13 cellular contexts compared by ENCODE assay signal in the genomic region with DNA sequence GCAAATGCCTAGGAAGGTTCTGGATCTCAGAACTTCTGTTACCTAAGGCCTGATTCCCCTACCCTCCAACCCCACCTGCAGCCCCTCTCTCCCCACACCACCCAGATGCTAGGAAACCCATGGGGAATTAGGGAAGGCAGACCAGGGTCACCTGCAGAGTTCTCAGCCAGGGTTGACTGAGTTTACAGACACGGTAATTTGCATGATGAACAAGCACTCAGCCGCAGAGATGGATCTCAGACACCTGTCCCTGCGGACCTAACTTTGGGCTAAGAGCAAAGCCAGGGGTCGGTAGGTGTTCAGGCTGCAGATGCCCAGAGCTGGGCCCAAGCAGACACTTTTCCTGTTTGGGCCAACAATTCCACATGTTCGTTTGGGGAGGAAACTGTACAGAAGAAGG. TPM values are rescaled to one million over a fixed set of nuclear protein-coding genes. Genes with fewer than 3 reads are reported as not detected.
DNase-seq lines count a peak whose midpoint lies in the region; ATAC-seq and TF ChIP-seq lines count a peak whose summit lies in the region.
"Had no signal": no experiment of that assay in that cellular context is flagged by ENCODE, and none has a peak within 500 bp of the region (broad histone marks: within the 10 kb centered on the region; RNA-seq: fewer than 3 reads in every experiment).

No MANE protein-coding gene starts in this region.

- POLR2A ChIA-PET in activated CD4-positive, alpha-beta T cell treated with anti-CD3 and anti-CD28 coated beads, Interleukin-2, amount 10 ng/mL, durations not matched to agents 7 days and 5 days (lab: Charles Lee): no interaction called here
- POLR2A ChIA-PET in activated CD4-positive, alpha-beta T cell treated with anti-CD3 and anti-CD28 coated beads for 36 hours (lab: Charles Lee): no interaction called here
- POLR2A ChIA-PET in activated naive CD8-positive, alpha-beta T cell treated with anti-CD3 and anti-CD28 coated beads, Interleukin-2, amount 10 ng/mL, durations not matched to agents 7 days and 5 days (lab: Charles Lee): interaction anchor here (1.3 to 9.5 kb wide), 4 partner anchors 9 to 33 kb away, joined by 4 to 120 read pairs (median 57); no protein-coding TSS in a partner anchor

- H3K36me3 ChIP-seq in spleen: peaks cover 0 to 43% (median 0%) of the 10 kb centered on the region in 6 donors
- H3K36me3 ChIP-seq: brain microvascular endothelial cell, heart left ventricle had no signal

- in situ Hi-C loops in KBM-7 (cut with MboI; ENCODE audit: low pct_unique_long_range_greater_than_20kb, low sequenced_read_pairs): no loop called here

- H3K9me3 Mint-ChIP-seq in activated CD4-positive, alpha-beta T cell treated with anti-CD3 and anti-CD28 coated beads, Interleukin-2, amount 10 ng/mL, durations not matched to agents 7 days and 5 days: no peaks in the 10 kb centered on the region
- no peaks in the 10 kb centered on the region for H3K9me3 Mint-ChIP-seq in activated CD4-positive, alpha-beta T cell treated with anti-CD3 and anti-CD28 coated beads for 36 hours (ENCODE audit: low read depth)
- H3K9me3 Mint-ChIP-seq in activated naive CD8-positive, alpha-beta T cell treated with anti-CD3 and anti-CD28 coated beads, Interleukin-2, amount 10 ng/mL, durations not matched to agents 7 days and 5 days: no peaks in the 10 kb centered on the region

- H3K27ac ChIP-seq in spleen: peak overlapping the region; percentile 42 to 94 (median 87)
- H3K27ac ChIP-seq: brain microvascular endothelial cell, PC-9 had no signal

- ATAC-seq in activated CD4-positive, alpha-beta T cell treated with anti-CD3 and anti-CD28 coated beads for 36 hours: no peak
- ATAC-seq in HG02798 (IDR thresholded peaks at IDR 0.05; ENCODE audit: poor library complexity, unreplicated experiment): peak; percentile 22
- no peak for ATAC-seq in activated naive CD8-positive, alpha-beta T cell treated with anti-CD3 and anti-CD28 coated beads, Interleukin-2, amount 10 ng/mL, durations not matched to agents 7 days and 5 days (ENCODE audit: low read depth)
- ATAC-seq: heart left ventricle had no signal

- H3K27me3 Mint-ChIP-seq in activated CD4-positive, alpha-beta T cell treated with anti-CD3 and anti-CD28 coated beads, Interleukin-2, amount 10 ng/mL, durations not matched to agents 7 days and 5 days: no peaks in the 10 kb centered on the region
- H3K27me3 Mint-ChIP-seq in activated CD4-positive, alpha-beta T cell treated with anti-CD3 and anti-CD28 coated beads for 36 hours: no peaks in the 10 kb centered on the region
- H3K27me3 Mint-ChIP-seq in activated naive CD8-positive, alpha-beta T cell treated with anti-CD3 and anti-CD28 coated beads, Interleukin-2, amount 10 ng/mL, durations not matched to agents 7 days and 5 days: no peaks in the 10 kb centered on the region

- no peak for TF ChIP-seq POLR2A in spleen (IDR thresholded peaks at IDR 0.05)

- H3K9me3 ChIP-seq in spleen: no peaks in the 10 kb centered on the region
- H3K9me3 ChIP-seq: heart left ventricle had no signal

- WGBS in spleen, 5 donors: 33 to 57% (median 48%) methylated on average over 4 to 5 of the region's 5 CpGs

- no peaks in the 10 kb centered on the region for H3K27me3 ChIP-seq in spleen (replicated peaks in 1 of 7)
- H3K27me3 ChIP-seq: brain microvascular endothelial cell had no signal

- TF ChIP-seq CTCF in spleen (IDR thresholded peaks at IDR 0.05 in 8 of 11, conservative IDR thresholded peaks at IDR 0.05 in 3 of 11): no peak

- H3K4me1 Mint-ChIP-seq in activated CD4-positive, alpha-beta T cell treated with anti-CD3 and anti-CD28 coated beads, Interleukin-2, amount 10 ng/mL, durations not matched to agents 7 days and 5 days: peaks cover 86% of the 10 kb centered on the region
- H3K4me1 Mint-ChIP-seq in activated CD4-positive, alpha-beta T cell treated with anti-CD3 and anti-CD28 coated beads for 36 hours: peaks cover 82% of the 10 kb centered on the region
- H3K4me1 Mint-ChIP-seq in activated naive CD8-positive, alpha-beta T cell treated with anti-CD3 and anti-CD28 coated beads, Interleukin-2, amount 10 ng/mL, durations not matched to agents 7 days and 5 days: peaks cover 61% of the 10 kb centered on the region

- H3K4me3 ChIP-seq in spleen: peak overlapping the region; percentile 18 to 88 (median 76)
- H3K4me3 ChIP-seq: PC-9, smooth muscle cell had no signal

- H3K36me3 Mint-ChIP-seq in activated CD4-positive, alpha-beta T cell treated with anti-CD3 and anti-CD28 coated beads, Interleukin-2, amount 10 ng/mL, durations not matched to agents 7 days and 5 days (ENCODE audit: low read depth): peaks cover 44% of the 10 kb centered on the region
- H3K36me3 Mint-ChIP-seq in activated CD4-positive, alpha-beta T cell treated with anti-CD3 and anti-CD28 coated beads for 36 hours (ENCODE audit: low read depth): peaks cover 32% of the 10 kb centered on the region
- peaks cover 51% of the 10 kb centered on the region for H3K36me3 Mint-ChIP-seq in activated naive CD8-positive, alpha-beta T cell treated with anti-CD3 and anti-CD28 coated beads, Interleukin-2, amount 10 ng/mL, durations not matched to agents 7 days and 5 days

- H3K4me3 Mint-ChIP-seq in activated CD4-positive, alpha-beta T cell treated with anti-CD3 and anti-CD28 coated beads, Interleukin-2, amount 10 ng/mL, durations not matched to agents 7 days and 5 days: peak overlapping the region; percentile 95
- no peak overlapping the region for H3K4me3 Mint-ChIP-seq in activated CD4-positive, alpha-beta T cell treated with anti-CD3 and anti-CD28 coated beads for 36 hours
- peak overlapping the region; percentile 99 for H3K4me3 Mint-ChIP-seq in activated naive CD8-positive, alpha-beta T cell treated with anti-CD3 and anti-CD28 coated beads, Interleukin-2, amount 10 ng/mL, durations not matched to agents 7 days and 5 days

- CTCF ChIA-PET in activated CD4-positive, alpha-beta T cell treated with anti-CD3 and anti-CD28 coated beads, Interleukin-2, amount 10 ng/mL, durations not matched to agents 7 days and 5 days (lab: Charles Lee): interaction anchor here (1.4 kb wide), 1 partner anchor 15 kb away, joined by 3 read pairs; no protein-coding TSS in a partner anchor
- CTCF ChIA-PET in activated CD4-positive, alpha-beta T cell treated with anti-CD3 and anti-CD28 coated beads for 36 hours (lab: Charles Lee): interaction anchor here (2.2 to 4.7 kb wide), 3 partner anchors 9 to 21 kb away, joined by 12 to 61 read pairs (median 13); no protein-coding TSS in a partner anchor

- no peak overlapping the region for H3K27ac Mint-ChIP-seq in activated CD4-positive, alpha-beta T cell treated with anti-CD3 and anti-CD28 coated beads, Interleukin-2, amount 10 ng/mL, durations not matched to agents 7 days and 5 days
- no peak overlapping the region for H3K27ac Mint-ChIP-seq in activated CD4-positive, alpha-beta T cell treated with anti-CD3 and anti-CD28 coated beads for 36 hours
- peak overlapping the region; percentile 88 for H3K27ac Mint-ChIP-seq in activated naive CD8-positive, alpha-beta T cell treated with anti-CD3 and anti-CD28 coated beads, Interleukin-2, amount 10 ng/mL, durations not matched to agents 7 days and 5 days

- no peak for DNase-seq in activated CD4-positive, alpha-beta T cell treated with anti-CD3 and anti-CD28 coated beads, Interleukin-2, amount 10 ng/mL, durations not matched to agents 7 days and 5 days
- DNase-seq in activated CD4-positive, alpha-beta T cell treated with anti-CD3 and anti-CD28 coated beads for 36 hours: no peak
- no peak for DNase-seq in activated naive CD8-positive, alpha-beta T cell treated with anti-CD3 and anti-CD28 coated beads, Interleukin-2, amount 10 ng/mL, durations not matched to agents 7 days and 5 days
- DNase-seq in spleen (no peak), SIG-M5 (lab: John Stamatoyannopoulos, UW) (no peak), SHP77 treated with DMSO at 0.1 percent for 48 hours (lab: John Stamatoyannopoulos, UW) (no peak), KBM-7 (no peak)
- DNase-seq: brain microvascular endothelial cell, heart left ventricle, PC-9 had no signal

- intact Hi-C loops in activated CD4-positive, alpha-beta T cell treated with anti-CD3 and anti-CD28 coated beads for 36 hours (cut with DNase I, micrococcal nuclease): no loop called here
- intact Hi-C loops in spleen (cut with DNase I; ENCODE audit: low total_unique reads): no loop called here

- peaks cover 71 to 100% (median 99%) of the 10 kb centered on the region in 6 donors for H3K4me1 ChIP-seq in spleen

RNA-seq across cellular contexts. Expression of gene ABI3, which starts 2.9 kb away (rescaled TPM):
- 10 to 100 TPM; 58.4 to 59.4 TPM for total RNA-seq in activated CD4-positive, alpha-beta T cell treated with anti-CD3 and anti-CD28 coated beads, Interleukin-2, amount 10 ng/mL, durations not matched to agents 7 days and 5 days
- 10 to 100 TPM; 27.8 to 31.1 TPM for total RNA-seq in activated CD4-positive, alpha-beta T cell treated with anti-CD3 and anti-CD28 coated beads for 36 hours
- total RNA-seq in activated naive CD8-positive, alpha-beta T cell treated with anti-CD3 and anti-CD28 coated beads, Interleukin-2, amount 10 ng/mL, durations not matched to agents 7 days and 5 days: 10 to 100 TPM; 86.4 to 86.7 TPM
- total RNA-seq in spleen: 100 to 1,000 TPM in 2 of 7 donors, 10 to 100 TPM in 5; 74.0 to 121 (median 87.2) TPM
- 10 to 100 TPM; 51.3 to 94.7 (median 56.6) TPM for polyA plus RNA-seq in spleen
- total RNA-seq: H4, PC-9 had no signal

RNA-seq across cellular contexts. Expression of gene GNGT2, which starts 3.0 kb away (rescaled TPM):
- total RNA-seq in activated CD4-positive, alpha-beta T cell treated with anti-CD3 and anti-CD28 coated beads, Interleukin-2, amount 10 ng/mL, durations not matched to agents 7 days and 5 days: 10 to 100 TPM; 15.0 to 15.9 TPM
- total RNA-seq in activated CD4-positive, alpha-beta T cell treated with anti-CD3 and anti-CD28 coated beads for 36 hours: 10 to 100 TPM; 27.3 to 27.7 TPM
- 10 to 100 TPM; 27.9 to 34.2 TPM for total RNA-seq in activated naive CD8-positive, alpha-beta T cell treated with anti-CD3 and anti-CD28 coated beads, Interleukin-2, amount 10 ng/mL, durations not matched to agents 7 days and 5 days
- total RNA-seq in spleen: 10 to 100 TPM; 17.2 to 32.9 (median 21.9) TPM
- polyA plus RNA-seq in spleen: 10 to 100 TPM; 22.7 to 42.9 (median 34.1) TPM

RNA-seq across cellular contexts. Expression of gene PHOSPHO1, which starts 17.2 kb away (rescaled TPM):
- total RNA-seq in activated CD4-positive, alpha-beta T cell treated with anti-CD3 and anti-CD28 coated beads, Interleukin-2, amount 10 ng/mL, durations not matched to agents 7 days and 5 days: not detected
- total RNA-seq in activated CD4-positive, alpha-beta T cell treated with anti-CD3 and anti-CD28 coated beads for 36 hours: not detected
- total RNA-seq in activated naive CD8-positive, alpha-beta T cell treated with anti-CD3 and anti-CD28 coated beads, Interleukin-2, amount 10 ng/mL, durations not matched to agents 7 days and 5 days: not detected
- 10 to 100 TPM in 2 of 7 donors, 1 to 10 TPM in 5; 1.5 to 12.2 (median 6.9) TPM for total RNA-seq in spleen
- 1 to 10 TPM in 1 of 3 donors, under 1 TPM in 2; 0.80 to 2.1 (median 0.96) TPM for polyA plus RNA-seq in spleen
- total RNA-seq: PC-9 had no signal
